ENCODE assay signal across 7 cellular contexts in genomic region chr4:10456270-10457254, GRCh38. TPM values are rescaled to one million over a fixed set of nuclear protein-coding genes. Genes with fewer than 3 reads are reported as not detected.
DNase-seq lines count a peak whose midpoint lies in the region; ATAC-seq and TF ChIP-seq lines count a peak whose summit lies in the region.

No MANE protein-coding gene starts in this region.

- peak overlapping the region; percentile 57 for H3K4me3 ChIP-seq in neural progenitor cell

- no peak overlapping the region for H3K27ac ChIP-seq in neural progenitor cell

- H3K79me2 ChIP-seq in neural progenitor cell (ENCODE audit: low read depth): peaks cover 46% of the 10 kb centered on the region

- H3K4me1 ChIP-seq in neural progenitor cell: peaks cover 16% of the 10 kb centered on the region

- H3K4me3 Mint-ChIP-seq in neural progenitor cell (peak overlapping the region; percentile 91), type B pancreatic cell (peak overlapping the region; percentile 92)

- no peaks in the 10 kb centered on the region for H3K9me3 ChIP-seq in neural progenitor cell (ENCODE audit: low read depth)

- peaks cover 33% of the 10 kb centered on the region for H4K20me1 ChIP-seq in neural progenitor cell (ENCODE audit: low read depth)

- H3K9me3 Mint-ChIP-seq in neural progenitor cell (peaks cover 52% of the 10 kb centered on the region), type B pancreatic cell (peaks cover 18% of the 10 kb centered on the region)

- H3K27ac Mint-ChIP-seq in neural progenitor cell (peak overlapping the region; percentile 35), type B pancreatic cell (peak overlapping the region; percentile 91)

- DNase-seq in NCI-H510A (lab: John Stamatoyannopoulos, UW): peak; percentile 13
- peak; percentile 65 to 74 for DNase-seq in activated T-cell treated with anti-CD3 and anti-CD28 coated beads, Interleukin-2, amount 50 U/mL, for 48 hours
- peak; percentile 48 for DNase-seq in fibroblast of gingiva (ENCODE audit: low read depth)
- DNase-seq in neural progenitor cell (ENCODE audit: low spot score): peak; percentile 68
- DNase-seq in type B pancreatic cell (ENCODE audit: extremely low spot score, unreplicated experiment): peak; percentile 75

- peaks cover 9% of the 10 kb centered on the region for H3K36me3 ChIP-seq in neural progenitor cell

- H3K4me2 ChIP-seq in neural progenitor cell: peak overlapping the region; percentile 86

- H3F3A ChIP-seq in neural progenitor cell (ENCODE audit: low read depth): peaks cover 16% of the 10 kb centered on the region

- peak; percentile 59 for ATAC-seq in GM18517 (IDR thresholded peaks at IDR 0.05; ENCODE audit: unreplicated experiment)
- ATAC-seq in HG02623 (IDR thresholded peaks at IDR 0.05; ENCODE audit: unreplicated experiment): peak; percentile 54

- H3K27me3 ChIP-seq in neural progenitor cell: peaks cover 42% of the 10 kb centered on the region

- H3K4me1 Mint-ChIP-seq in neural progenitor cell: peaks cover 6% of the 10 kb centered on the region
- peaks cover 3% of the 10 kb centered on the region for H3K4me1 Mint-ChIP-seq in type B pancreatic cell (ENCODE audit: unreplicated experiment)

- TF ChIP-seq CTCF in neural progenitor cell (IDR thresholded peaks at IDR 0.05) (no peak), type B pancreatic cell (conservative IDR thresholded peaks at IDR 0.05) (no peak)

- H3K9ac ChIP-seq in neural progenitor cell: peak overlapping the region; percentile 33

- H3K36me3 Mint-ChIP-seq in neural progenitor cell (peaks cover 41% of the 10 kb centered on the region), type B pancreatic cell (peaks cover 41% of the 10 kb centered on the region)

- H3K27me3 Mint-ChIP-seq in neural progenitor cell (ENCODE audit: insufficient read depth, low read depth) (peaks cover 12% of the 10 kb centered on the region), type B pancreatic cell (peaks cover 30% of the 10 kb centered on the region)

- peak overlapping the region; percentile 73 for H2AFZ ChIP-seq in neural progenitor cell (replicated peaks)

RNA-seq across cellular contexts. Expression of gene ZNF518B, which starts 0.7 kb away (rescaled TPM):
- total RNA-seq in neural progenitor cell (ENCODE audit: low replicate concordance) (85.8 and 158 TPM in 2 replicates), type B pancreatic cell (ENCODE audit: low replicate concordance) (37.6 and 44.0 TPM in 2 replicates)

Comparison
In these comparisons a context has a peak if more than half of its experiments do, and no peak if none do; other contexts are left out.
1. DNase-seq: peak in every context shown above with its lines; median percentile 75 in type B pancreatic cell; 70 in activated T-cell treated with anti-CD3 and anti-CD28 coated beads, Interleukin-2, amount 50 U/mL, for 48 hours; 68 in neural progenitor cell; 48 in fibroblast of gingiva; 13 in NCI-H510A.